Comparison of ENCODE assay signal across 12 cellular contexts in the genomic region with DNA sequence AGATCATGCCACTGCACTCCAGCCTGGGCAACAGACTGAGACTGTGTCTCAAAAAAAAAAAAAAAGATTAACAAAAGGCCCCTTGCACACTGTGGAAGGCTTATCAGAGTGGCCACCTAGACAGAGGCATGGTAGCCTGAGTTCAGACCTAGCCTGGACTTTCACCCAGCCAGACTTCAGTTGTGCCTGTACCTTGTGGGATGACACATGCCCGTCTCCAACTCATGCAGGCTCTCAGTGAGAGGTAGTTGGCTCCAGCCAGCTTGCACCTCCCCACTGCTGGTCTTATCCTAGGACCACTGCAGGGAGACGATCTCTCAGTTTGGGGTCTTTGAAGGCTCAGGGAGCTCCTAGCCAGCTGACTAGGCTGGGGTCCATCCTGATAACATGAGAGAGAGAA. TPM values are rescaled to one million over a fixed set of nuclear protein-coding genes. Genes with fewer than 3 reads are reported as not detected.
DNase-seq lines count a peak whose midpoint lies in the region; ATAC-seq, FAIRE-seq and TF ChIP-seq lines count a peak whose summit lies in the region.
"Had no signal": no experiment of that assay in that cellular context is flagged by ENCODE, and none has a peak within 500 bp of the region (broad histone marks: within the 10 kb centered on the region; RNA-seq: fewer than 3 reads in every experiment).

No MANE protein-coding gene starts in this region.

- H3K4me3 Mint-ChIP-seq in GM23338 (no peak overlapping the region), WTC11 (no peak overlapping the region)

- H3K27ac Mint-ChIP-seq in GM23338: no peak overlapping the region
- peak overlapping the region; percentile 80 for H3K27ac Mint-ChIP-seq in WTC11

- H3K36me3 Mint-ChIP-seq in GM23338 (ENCODE audit: low read depth) (peaks cover 6% of the 10 kb centered on the region; the same call in 2 of the 3 replicates), WTC11 (no peaks in the 10 kb centered on the region)

- H3K27me3 Mint-ChIP-seq in GM23338 (ENCODE audit: insufficient read depth, low read depth, poor library complexity) (peaks cover 15% of the 10 kb centered on the region), WTC11 (ENCODE audit: low read depth) (no peaks in the 10 kb centered on the region)

- H3K4me1 ChIP-seq in GM23338 (ENCODE audit: insufficient read depth) (peaks cover 41% of the 10 kb centered on the region), iPS-15b (ENCODE audit: control insufficient read depth, insufficient read depth, low read length) (peaks cover 25% of the 10 kb centered on the region), smooth muscle cell (ENCODE audit: low read depth) (peaks cover 37% of the 10 kb centered on the region)

- H3K27me3 ChIP-seq in GM23338 (ENCODE audit: insufficient read depth): no peaks in the 10 kb centered on the region
- no peaks in the 10 kb centered on the region for H3K27me3 ChIP-seq in iPS-15b (ENCODE audit: control insufficient read depth, insufficient read depth, low read length)
- no peaks in the 10 kb centered on the region for H3K27me3 ChIP-seq in smooth muscle cell (ENCODE audit: low read depth)
- H3K27me3 ChIP-seq: SJCRH30 had no signal

- TF ChIP-seq POLR2A in H54 (IDR thresholded peaks at IDR 0.05; ENCODE audit: low read depth, low read length): no peak

- peaks cover 58% of the 10 kb centered on the region for H3K4me1 Mint-ChIP-seq in GM23338
- peaks cover 49% of the 10 kb centered on the region for H3K4me1 Mint-ChIP-seq in WTC11

- H3K4me2 ChIP-seq in GM23338: no peak overlapping the region
- no peak overlapping the region for H3K4me2 ChIP-seq in smooth muscle cell

- ATAC-seq in GM23338 (no peak), WTC11 (no peak)

- DNase-seq in GM23338 (ENCODE audit: low spot score) (no peak), WTC11 (ENCODE audit: low spot score) (no peak), smooth muscle cell (lab: John Stamatoyannopoulos, UW; ENCODE audit: unreplicated experiment) (no peak), DMS153 (lab: John Stamatoyannopoulos, UW) (no peak), H54 (ENCODE audit: insufficient read length, low spot score) (no peak)
- DNase-seq in stimulated activated CD4-positive, alpha-beta T cell treated with anti-CD3 and anti-CD28 coated beads, Interleukin-1b, Interleukin-23, amount 100 ng/mL, for 48 hours: no peak
- DNase-seq: DND-41, hippocampal formation, NCI-H1105 treated with DMSO at 0.1 percent for 48 hours, NCI-H526, SJCRH30 had no signal

- no peaks in the 10 kb centered on the region for H3K9me3 Mint-ChIP-seq in GM23338
- no peaks in the 10 kb centered on the region for H3K9me3 Mint-ChIP-seq in WTC11

- H3K36me3 ChIP-seq in GM23338 (ENCODE audit: insufficient read depth) (no peaks in the 10 kb centered on the region), iPS-15b (ENCODE audit: control insufficient read depth, insufficient read depth, low read length) (no peaks in the 10 kb centered on the region), smooth muscle cell (ENCODE audit: low read depth) (no peaks in the 10 kb centered on the region)

- peaks cover 17% of the 10 kb centered on the region for H3F3A ChIP-seq in GM23338 (replicated peaks; ENCODE audit: low read depth)
- peaks cover 5% of the 10 kb centered on the region for H3F3A ChIP-seq in smooth muscle cell (ENCODE audit: low read depth)

- H3K27ac ChIP-seq in GM23338 (ENCODE audit: low read depth) (0 out of 2 replicates have a peak overlapping the region, but pooled peaks have one; percentile 81), smooth muscle cell (ENCODE audit: low read depth) (peak overlapping the region; percentile 85)
- H3K27ac ChIP-seq: SJCRH30 had no signal

- 93% methylated on average over 2 of the region's 2 CpGs for WGBS in smooth muscle cell (ENCODE audit: low lambda C conversion rate)

- H3K9ac ChIP-seq in iPS-15b (ENCODE audit: low read depth, low read length) (peak overlapping the region; percentile 47), smooth muscle cell (ENCODE audit: low read depth) (no peak overlapping the region)

- H3K4me3 ChIP-seq in GM23338 (no peak overlapping the region), iPS-15b (ENCODE audit: low read depth, low read length) (no peak overlapping the region), smooth muscle cell (no peak overlapping the region)
- H3K4me3 ChIP-seq: SJCRH30 had no signal

- no peak for FAIRE-seq in H54 (lab: Jason Lieb, UNC)

- no peaks in the 10 kb centered on the region for H3K9me3 ChIP-seq in iPS-15b (ENCODE audit: control insufficient read depth, insufficient read depth, low read length)
- H3K9me3 ChIP-seq in smooth muscle cell (replicated peaks; ENCODE audit: low read depth): no peaks in the 10 kb centered on the region
- H3K9me3 ChIP-seq: SJCRH30 had no signal

- H4K20me1 ChIP-seq in GM23338 (replicated peaks; ENCODE audit: insufficient read depth) (peaks cover 44% of the 10 kb centered on the region), smooth muscle cell (ENCODE audit: low read depth) (peaks cover 97% of the 10 kb centered on the region)

- CTCF ChIA-PET in WTC11 (lab: Charles Lee): interaction anchor here (1.0 to 3.0 kb wide), 3 partner anchors 8 to 74 kb away, joined by 3 to 16 read pairs (median 4); no protein-coding TSS in a partner anchor

- TF ChIP-seq CTCF in GM23338 (conservative IDR thresholded peaks at IDR 0.05; ENCODE audit: low read depth in 2 of 2): no peak
- no peak for TF ChIP-seq CTCF in WTC11 (IDR thresholded peaks at IDR 0.05)
- TF ChIP-seq CTCF in smooth muscle cell (IDR thresholded peaks at IDR 0.05; ENCODE audit: borderline replicate concordance, insufficient read depth, poor library complexity, severe bottlenecking): no peak

- no peaks in the 10 kb centered on the region for H3K9me2 ChIP-seq in GM23338 (ENCODE audit: insufficient read depth)

- H3K79me2 ChIP-seq in GM23338 (replicated peaks; ENCODE audit: insufficient read depth) (peaks cover 100% of the 10 kb centered on the region), smooth muscle cell (ENCODE audit: low read depth) (peaks cover 100% of the 10 kb centered on the region)

- POLR2A ChIA-PET in WTC11 (lab: Charles Lee): interaction anchor here (0.6 to 1.0 kb wide), 2 partner anchors 48 to 59 kb away, joined by 3 to 4 read pairs; no protein-coding TSS in a partner anchor

- H2AFZ ChIP-seq in GM23338 (no peak overlapping the region), smooth muscle cell (ENCODE audit: low read depth) (no peak overlapping the region)

TF ChIP-seq in WTC11, 78 proteins besides CTCF, POLR2A, EP300 and RAD21 (continues in another document):
- TF ChIP-seq, protein P1, sequence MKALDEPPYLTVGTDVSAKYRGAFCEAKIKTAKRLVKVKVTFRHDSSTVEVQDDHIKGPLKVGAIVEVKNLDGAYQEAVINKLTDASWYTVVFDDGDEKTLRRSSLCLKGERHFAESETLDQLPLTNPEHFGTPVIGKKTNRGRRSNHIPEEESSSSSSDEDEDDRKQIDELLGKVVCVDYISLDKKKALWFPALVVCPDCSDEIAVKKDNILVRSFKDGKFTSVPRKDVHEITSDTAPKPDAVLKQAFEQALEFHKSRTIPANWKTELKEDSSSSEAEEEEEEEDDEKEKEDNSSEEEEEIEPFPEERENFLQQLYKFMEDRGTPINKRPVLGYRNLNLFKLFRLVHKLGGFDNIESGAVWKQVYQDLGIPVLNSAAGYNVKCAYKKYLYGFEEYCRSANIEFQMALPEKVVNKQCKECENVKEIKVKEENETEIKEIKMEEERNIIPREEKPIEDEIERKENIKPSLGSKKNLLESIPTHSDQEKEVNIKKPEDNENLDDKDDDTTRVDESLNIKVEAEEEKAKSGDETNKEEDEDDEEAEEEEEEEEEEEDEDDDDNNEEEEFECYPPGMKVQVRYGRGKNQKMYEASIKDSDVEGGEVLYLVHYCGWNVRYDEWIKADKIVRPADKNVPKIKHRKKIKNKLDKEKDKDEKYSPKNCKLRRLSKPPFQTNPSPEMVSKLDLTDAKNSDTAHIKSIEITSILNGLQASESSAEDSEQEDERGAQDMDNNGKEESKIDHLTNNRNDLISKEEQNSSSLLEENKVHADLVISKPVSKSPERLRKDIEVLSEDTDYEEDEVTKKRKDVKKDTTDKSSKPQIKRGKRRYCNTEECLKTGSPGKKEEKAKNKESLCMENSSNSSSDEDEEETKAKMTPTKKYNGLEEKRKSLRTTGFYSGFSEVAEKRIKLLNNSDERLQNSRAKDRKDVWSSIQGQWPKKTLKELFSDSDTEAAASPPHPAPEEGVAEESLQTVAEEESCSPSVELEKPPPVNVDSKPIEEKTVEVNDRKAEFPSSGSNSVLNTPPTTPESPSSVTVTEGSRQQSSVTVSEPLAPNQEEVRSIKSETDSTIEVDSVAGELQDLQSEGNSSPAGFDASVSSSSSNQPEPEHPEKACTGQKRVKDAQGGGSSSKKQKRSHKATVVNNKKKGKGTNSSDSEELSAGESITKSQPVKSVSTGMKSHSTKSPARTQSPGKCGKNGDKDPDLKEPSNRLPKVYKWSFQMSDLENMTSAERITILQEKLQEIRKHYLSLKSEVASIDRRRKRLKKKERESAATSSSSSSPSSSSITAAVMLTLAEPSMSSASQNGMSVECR (CRISPR knock-in tag; IDR thresholded peaks at IDR 0.05; ENCODE audit: borderline replicate concordance): no peak

RNA-seq across cellular contexts. Expression of a gene that starts 52.2 kb away (rescaled TPM):
- total RNA-seq in GM23338 (2014; rRNA removed; shearing (Covaris generic)): 123 and 151 TPM in 2 replicates
- 40.0 and 49.2 TPM in 2 replicates for polyA plus RNA-seq in GM23338 (2016; fragmentation: Nextera tagmentation; extraction: Ambion mirVana)
- 186 to 209 TPM (median 189 TPM) in 3 replicates for total RNA-seq in WTC11 (2021)
- total RNA-seq in smooth muscle cell: 26.8 and 27.1 TPM in 2 replicates
- polyA plus RNA-seq in smooth muscle cell: 27.0 and 38.3 TPM in 2 replicates

RNA-seq across cellular contexts. Expression of a gene that starts 57.7 kb away (rescaled TPM):
- total RNA-seq in GM23338 (2014; rRNA removed; shearing (Covaris generic)): 4.5 and 4.9 TPM in 2 replicates
- 0.28 and 0.63 TPM in 2 replicates for polyA plus RNA-seq in GM23338 (2016; fragmentation: Nextera tagmentation; extraction: Ambion mirVana)
- total RNA-seq in WTC11 (2021): 4.7 to 7.8 TPM (median 7.7 TPM) in 3 replicates
- total RNA-seq in smooth muscle cell: 1.3 and 5.4 TPM in 2 replicates
- polyA plus RNA-seq in smooth muscle cell: 0.31 and 0.49 TPM in 2 replicates

RNA-seq across cellular contexts. Expression of a gene that starts 58.3 kb away (rescaled TPM):
- 37.6 and 143 TPM in 2 replicates for total RNA-seq in GM23338 (2014; rRNA removed; shearing (Covaris generic))
- 598 and 619 TPM in 2 replicates for polyA plus RNA-seq in GM23338 (2016; fragmentation: Nextera tagmentation; extraction: Ambion mirVana)
- 519 to 568 TPM (median 552 TPM) in 3 replicates for total RNA-seq in WTC11 (2021)
- 42.3 and 51.8 TPM in 2 replicates for total RNA-seq in smooth muscle cell
- 559 and 575 TPM in 2 replicates for polyA plus RNA-seq in smooth muscle cell
